ENCODE assay signal across 10 cellular contexts in genomic region chr9:135978650-135979461, GRCh38. TPM values are rescaled to one million over a fixed set of nuclear protein-coding genes. Genes with fewer than 3 reads are reported as not detected.
DNase-seq lines count a peak whose midpoint lies in the region; ATAC-seq, FAIRE-seq and TF ChIP-seq lines count a peak whose summit lies in the region.
"Had no signal": no experiment of that assay in that cellular context is flagged by ENCODE, and none has a peak within 500 bp of the region (broad histone marks: within the 10 kb centered on the region; RNA-seq: fewer than 3 reads in every experiment).

No MANE protein-coding gene starts in this region.

- FAIRE-seq in GM12892 (lab: Jason Lieb, UNC) = no peak
- FAIRE-seq: TTC549 had no signal

- DNase-seq in activated T-cell treated with anti-CD3 and anti-CD28 coated beads for 1 hour (ENCODE audit: low read depth) = peak; percentile 48
- DNase-seq in activated T-cell treated with anti-CD3 and anti-CD28 coated beads for 4 hours = no peak
- peak; percentile 29 for DNase-seq in activated T-cell treated with anti-CD3 and anti-CD28 coated beads for 24 hours (ENCODE audit: low read depth)
- peak in 1 of 3 donors; percentile 77 for DNase-seq in right cardiac atrium
- DNase-seq in substantia nigra (lab: John Stamatoyannopoulos, UW) = peak in 35 of 49 donors; percentile 10 to 73 (median 51)
- DNase-seq in occipital lobe (lab: John Stamatoyannopoulos, UW) = no peak
- DNase-seq in GM12892 (ENCODE audit: insufficient read length) = no peak
- DNase-seq in endodermal cell = no peak
- DNase-seq: NCI-H1436 had no signal

- H3K27me3 ChIP-seq in right cardiac atrium (ENCODE audit: control insufficient read depth, insufficient read depth) = no peaks in the 10 kb centered on the region
- no peaks in the 10 kb centered on the region for H3K27me3 ChIP-seq in endodermal cell (ENCODE audit: control insufficient read depth, insufficient read depth, low read length, poor library complexity, severe bottlenecking)

- H3K9me3 ChIP-seq in right cardiac atrium (ENCODE audit: control insufficient read depth, low read length) (no peaks in the 10 kb centered on the region), endodermal cell (ENCODE audit: control insufficient read depth, low read length) (no peaks in the 10 kb centered on the region)

- H3K4me1 Mint-ChIP-seq in endodermal cell = peaks cover 1% of the 10 kb centered on the region

- TF ChIP-seq CTCF in endodermal cell (conservative IDR thresholded peaks at IDR 0.05) = no peak

- H3K4me3 Mint-ChIP-seq in endodermal cell = no peak overlapping the region

- intact Hi-C loops in right cardiac atrium (cut with DNase I) = no loop called here

- no peak overlapping the region for H3K9ac ChIP-seq in endodermal cell (ENCODE audit: extremely low read depth, low read length, poor library complexity, severe bottlenecking)

- peaks cover 5% of the 10 kb centered on the region for H3K4me1 ChIP-seq in right cardiac atrium (ENCODE audit: control insufficient read depth, insufficient read depth, low read length)
- H3K4me1 ChIP-seq in endodermal cell (ENCODE audit: control insufficient read depth, insufficient read depth, low read length) = no peaks in the 10 kb centered on the region

- ATAC-seq in right cardiac atrium = peak; percentile 30 to 40

- TF ChIP-seq POLR2A in GM12892 (IDR thresholded peaks at IDR 0.05; ENCODE audit: low read depth, low read length) = no peak

- no peaks in the 10 kb centered on the region for H3K36me3 Mint-ChIP-seq in endodermal cell (ENCODE audit: low read depth)

- no peaks in the 10 kb centered on the region for H3K36me3 ChIP-seq in endodermal cell (ENCODE audit: control insufficient read depth, insufficient read depth, low read length)

- H3K27me3 Mint-ChIP-seq in endodermal cell (ENCODE audit: insufficient read depth) = no peaks in the 10 kb centered on the region

- 30% methylated on average over 19 of the region's 19 CpGs for WGBS in right cardiac atrium
- 80 to 89% methylated on average over 6 to 15 of the region's 19 CpGs for WGBS in endodermal cell (ENCODE audit: insufficient coverage in 1 of 2, insufficient read length in 1 of 2), 2 experiments

- no peaks in the 10 kb centered on the region for H3K9me3 Mint-ChIP-seq in endodermal cell

- H3K27ac ChIP-seq in right cardiac atrium (ENCODE audit: low read length) (no peak overlapping the region), substantia nigra (ENCODE audit: low read depth, low read length, poor library complexity, severe bottlenecking) (peak overlapping the region; percentile 63), endodermal cell (ENCODE audit: low read depth, low read length) (no peak overlapping the region)

- no peak overlapping the region for H3K27ac Mint-ChIP-seq in endodermal cell

- H3K4me3 ChIP-seq in right cardiac atrium (ENCODE audit: low read length) = no peak overlapping the region
- H3K4me3 ChIP-seq in endodermal cell (ENCODE audit: low read length) = no peak overlapping the region

RNA-seq across cellular contexts. Expression of gene UBAC1, which starts 17.7 kb away (rescaled TPM):
- total RNA-seq in right cardiac atrium = 10 to 100 TPM; 64.0 to 88.7 (median 76.2) TPM
- 83.3 TPM for polyA plus RNA-seq in right cardiac atrium
- 32.8 TPM for total RNA-seq in occipital lobe
- polyA plus RNA-seq in GM12892 (2012; ENCODE audit: missing spikeins) = 28.2 TPM
- total RNA-seq in endodermal cell = 10 to 100 TPM; 47.9 to 48.4 TPM
- polyA plus RNA-seq in endodermal cell (2013, experiment 1 of 2) = 43.3 TPM
- 38.8 TPM for polyA plus RNA-seq in endodermal cell (2013, experiment 2 of 2)

Comparison
In these comparisons a context has a peak if more than half of its experiments do, and no peak if none do; other contexts are left out.
1. DNase-seq: peak in activated T-cell treated with anti-CD3 and anti-CD28 coated beads for 1 hour (single experiment), activated T-cell treated with anti-CD3 and anti-CD28 coated beads for 24 hours (single experiment) and substantia nigra (35 of 49); none in activated T-cell treated with anti-CD3 and anti-CD28 coated beads for 4 hours (single experiment), occipital lobe (single experiment), GM12892 (single experiment) and endodermal cell (single experiment).